ENCODE assay signal across 1 cellular context in the genomic region with DNA sequence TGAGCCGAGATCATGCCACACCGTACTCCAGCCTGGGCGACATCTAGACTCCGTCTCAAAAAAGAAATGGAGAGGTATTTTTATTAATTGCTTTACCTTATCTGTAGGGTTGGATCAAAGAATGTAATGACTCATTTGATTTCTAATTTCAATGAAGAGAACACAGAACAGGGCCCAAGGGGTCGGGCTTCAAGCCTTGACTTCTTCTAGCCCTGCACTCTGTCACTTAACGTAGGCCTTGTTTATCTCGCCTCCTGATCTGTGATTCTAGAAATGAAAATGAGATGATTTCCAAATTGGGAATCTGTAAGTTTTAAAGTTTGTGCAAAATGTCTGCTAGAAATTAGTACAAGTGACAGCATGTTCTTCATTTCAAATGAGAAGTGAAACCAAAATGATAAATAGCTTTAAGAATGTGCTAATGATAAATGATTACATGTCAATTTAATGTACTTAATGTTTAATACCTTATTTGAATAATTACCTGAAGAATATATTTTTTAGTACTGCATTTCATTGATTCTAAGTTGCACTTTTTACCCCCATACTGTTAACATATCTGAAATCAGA.
TF ChIP-seq lines count a peak whose summit lies in the region.

No MANE protein-coding gene starts in this region.

TF ChIP-seq in GM12878, 131 proteins besides CTCF, POLR2A, EP300 and RAD21 (continued from another document and continues in another):
- TF ChIP-seq ZNF207 (IDR thresholded peaks at IDR 0.05; ENCODE audit: borderline replicate concordance) = no peak
- TF ChIP-seq, protein P1, sequence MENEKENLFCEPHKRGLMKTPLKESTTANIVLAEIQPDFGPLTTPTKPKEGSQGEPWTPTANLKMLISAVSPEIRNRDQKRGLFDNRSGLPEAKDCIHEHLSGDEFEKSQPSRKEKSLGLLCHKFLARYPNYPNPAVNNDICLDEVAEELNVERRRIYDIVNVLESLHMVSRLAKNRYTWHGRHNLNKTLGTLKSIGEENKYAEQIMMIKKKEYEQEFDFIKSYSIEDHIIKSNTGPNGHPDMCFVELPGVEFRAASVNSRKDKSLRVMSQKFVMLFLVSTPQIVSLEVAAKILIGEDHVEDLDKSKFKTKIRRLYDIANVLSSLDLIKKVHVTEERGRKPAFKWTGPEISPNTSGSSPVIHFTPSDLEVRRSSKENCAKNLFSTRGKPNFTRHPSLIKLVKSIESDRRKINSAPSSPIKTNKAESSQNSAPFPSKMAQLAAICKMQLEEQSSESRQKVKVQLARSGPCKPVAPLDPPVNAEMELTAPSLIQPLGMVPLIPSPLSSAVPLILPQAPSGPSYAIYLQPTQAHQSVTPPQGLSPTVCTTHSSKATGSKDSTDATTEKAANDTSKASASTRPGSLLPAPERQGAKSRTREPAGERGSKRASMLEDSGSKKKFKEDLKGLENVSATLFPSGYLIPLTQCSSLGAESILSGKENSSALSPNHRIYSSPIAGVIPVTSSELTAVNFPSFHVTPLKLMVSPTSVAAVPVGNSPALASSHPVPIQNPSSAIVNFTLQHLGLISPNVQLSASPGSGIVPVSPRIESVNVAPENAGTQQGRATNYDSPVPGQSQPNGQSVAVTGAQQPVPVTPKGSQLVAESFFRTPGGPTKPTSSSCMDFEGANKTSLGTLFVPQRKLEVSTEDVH (IDR thresholded peaks at IDR 0.05; ENCODE audit: low read depth, partially characterized antibody) = no peak
- TF ChIP-seq ZNF24 (IDR thresholded peaks at IDR 0.05) = no peak
- TF ChIP-seq BHLHE40 (IDR thresholded peaks at IDR 0.05; ENCODE audit: borderline replicate concordance in 1 of 2, low read depth in 2 of 2, low read length in 1 of 2) = no peak
- TF ChIP-seq RUNX3 (IDR thresholded peaks at IDR 0.05; ENCODE audit: low read length) = no peak
- TF ChIP-seq, protein P2, sequence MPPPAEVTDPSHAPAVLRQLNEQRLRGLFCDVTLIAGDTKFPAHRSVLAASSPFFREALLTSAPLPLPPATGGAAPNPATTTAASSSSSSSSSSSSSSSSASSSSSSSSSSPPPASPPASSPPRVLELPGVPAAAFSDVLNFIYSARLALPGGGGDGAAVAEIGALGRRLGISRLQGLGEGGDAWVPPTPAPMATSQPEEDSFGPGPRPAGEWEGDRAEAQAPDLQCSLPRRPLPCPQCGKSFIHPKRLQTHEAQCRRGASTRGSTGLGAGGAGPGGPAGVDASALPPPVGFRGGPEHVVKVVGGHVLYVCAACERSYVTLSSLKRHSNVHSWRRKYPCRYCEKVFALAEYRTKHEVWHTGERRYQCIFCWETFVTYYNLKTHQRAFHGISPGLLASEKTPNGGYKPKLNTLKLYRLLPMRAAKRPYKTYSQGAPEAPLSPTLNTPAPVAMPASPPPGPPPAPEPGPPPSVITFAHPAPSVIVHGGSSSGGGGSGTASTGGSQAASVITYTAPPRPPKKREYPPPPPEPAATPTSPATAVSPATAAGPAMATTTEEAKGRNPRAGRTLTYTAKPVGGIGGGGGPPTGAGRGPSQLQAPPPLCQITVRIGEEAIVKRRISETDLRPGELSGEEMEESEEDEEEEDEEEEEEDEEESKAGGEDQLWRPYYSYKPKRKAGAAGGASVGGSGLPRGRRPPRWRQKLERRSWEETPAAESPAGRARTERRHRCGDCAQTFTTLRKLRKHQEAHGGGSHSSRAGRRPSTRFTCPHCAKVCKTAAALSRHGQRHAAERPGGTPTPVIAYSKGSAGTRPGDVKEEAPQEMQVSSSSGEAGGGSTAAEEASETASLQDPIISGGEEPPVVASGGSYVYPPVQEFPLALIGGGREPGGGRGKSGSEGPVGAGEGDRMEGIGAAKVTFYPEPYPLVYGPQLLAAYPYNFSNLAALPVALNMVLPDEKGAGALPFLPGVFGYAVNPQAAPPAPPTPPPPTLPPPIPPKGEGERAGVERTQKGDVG (CRISPR knock-in tag; IDR thresholded peaks at IDR 0.05) = no peak
- no peak for TF ChIP-seq ZNF622 (IDR thresholded peaks at IDR 0.05)
- TF ChIP-seq, protein P3, sequence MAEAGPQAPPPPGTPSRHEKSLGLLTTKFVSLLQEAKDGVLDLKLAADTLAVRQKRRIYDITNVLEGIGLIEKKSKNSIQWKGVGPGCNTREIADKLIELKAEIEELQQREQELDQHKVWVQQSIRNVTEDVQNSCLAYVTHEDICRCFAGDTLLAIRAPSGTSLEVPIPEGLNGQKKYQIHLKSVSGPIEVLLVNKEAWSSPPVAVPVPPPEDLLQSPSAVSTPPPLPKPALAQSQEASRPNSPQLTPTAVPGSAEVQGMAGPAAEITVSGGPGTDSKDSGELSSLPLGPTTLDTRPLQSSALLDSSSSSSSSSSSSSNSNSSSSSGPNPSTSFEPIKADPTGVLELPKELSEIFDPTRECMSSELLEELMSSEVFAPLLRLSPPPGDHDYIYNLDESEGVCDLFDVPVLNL (IDR thresholded peaks at IDR 0.05; ENCODE audit: low read depth, low read length) = no peak
- no peak for TF ChIP-seq ZSCAN29 (IDR thresholded peaks at IDR 0.05)
- TF ChIP-seq BACH1 (IDR thresholded peaks at IDR 0.05; ENCODE audit: borderline replicate concordance) = peak; percentile 15; the same call in 1 of the 2 replicates
- TF ChIP-seq, protein P4, sequence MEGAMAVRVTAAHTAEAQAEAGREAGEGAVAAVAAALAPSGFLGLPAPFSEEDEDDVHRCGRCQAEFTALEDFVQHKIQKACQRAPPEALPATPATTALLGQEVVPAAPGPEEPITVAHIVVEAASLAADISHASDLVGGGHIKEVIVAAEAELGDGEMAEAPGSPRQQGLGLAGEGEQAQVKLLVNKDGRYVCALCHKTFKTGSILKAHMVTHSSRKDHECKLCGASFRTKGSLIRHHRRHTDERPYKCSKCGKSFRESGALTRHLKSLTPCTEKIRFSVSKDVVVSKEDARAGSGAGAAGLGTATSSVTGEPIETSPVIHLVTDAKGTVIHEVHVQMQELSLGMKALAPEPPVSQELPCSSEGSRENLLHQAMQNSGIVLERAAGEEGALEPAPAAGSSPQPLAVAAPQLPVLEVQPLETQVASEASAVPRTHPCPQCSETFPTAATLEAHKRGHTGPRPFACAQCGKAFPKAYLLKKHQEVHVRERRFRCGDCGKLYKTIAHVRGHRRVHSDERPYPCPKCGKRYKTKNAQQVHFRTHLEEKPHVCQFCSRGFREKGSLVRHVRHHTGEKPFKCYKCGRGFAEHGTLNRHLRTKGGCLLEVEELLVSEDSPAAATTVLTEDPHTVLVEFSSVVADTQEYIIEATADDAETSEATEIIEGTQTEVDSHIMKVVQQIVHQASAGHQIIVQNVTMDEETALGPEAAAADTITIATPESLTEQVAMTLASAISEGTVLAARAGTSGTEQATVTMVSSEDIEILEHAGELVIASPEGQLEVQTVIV (IDR thresholded peaks at IDR 0.05; ENCODE audit: borderline replicate concordance, partially characterized antibody) = no peak
- TF ChIP-seq SREBF2 (IDR thresholded peaks at IDR 0.05; ENCODE audit: low read length) = no peak
- TF ChIP-seq HDGF (IDR thresholded peaks at IDR 0.05) = no peak
- no peak for TF ChIP-seq EED (IDR thresholded peaks at IDR 0.05; ENCODE audit: low read depth)
- TF ChIP-seq RAD51 (IDR thresholded peaks at IDR 0.05) = peak; percentile 26; the same call in 1 of the 2 replicates
- TF ChIP-seq NR2C2 (IDR thresholded peaks at IDR 0.05; ENCODE audit: borderline replicate concordance, control insufficient read depth, insufficient read length, low read depth) = no peak
- TF ChIP-seq ZNF384 (IDR thresholded peaks at IDR 0.05; ENCODE audit: borderline replicate concordance, low read depth, low read length) = no peak
- no peak for TF ChIP-seq MTA3 (IDR thresholded peaks at IDR 0.05; ENCODE audit: borderline replicate concordance, low read length)
- no peak for TF ChIP-seq CEBPB (IDR thresholded peaks at IDR 0.05; ENCODE audit: borderline replicate concordance in 1 of 2, low read depth in 2 of 2, low read length in 2 of 2)
- TF ChIP-seq MYB (IDR thresholded peaks at IDR 0.05; ENCODE audit: borderline replicate concordance, low read depth, low read length) = no peak
- TF ChIP-seq NFXL1 (IDR thresholded peaks at IDR 0.05; ENCODE audit: borderline replicate concordance) = no peak
- no peak for TF ChIP-seq HCFC1 (IDR thresholded peaks at IDR 0.05; ENCODE audit: low read length)
- TF ChIP-seq, protein P5, sequence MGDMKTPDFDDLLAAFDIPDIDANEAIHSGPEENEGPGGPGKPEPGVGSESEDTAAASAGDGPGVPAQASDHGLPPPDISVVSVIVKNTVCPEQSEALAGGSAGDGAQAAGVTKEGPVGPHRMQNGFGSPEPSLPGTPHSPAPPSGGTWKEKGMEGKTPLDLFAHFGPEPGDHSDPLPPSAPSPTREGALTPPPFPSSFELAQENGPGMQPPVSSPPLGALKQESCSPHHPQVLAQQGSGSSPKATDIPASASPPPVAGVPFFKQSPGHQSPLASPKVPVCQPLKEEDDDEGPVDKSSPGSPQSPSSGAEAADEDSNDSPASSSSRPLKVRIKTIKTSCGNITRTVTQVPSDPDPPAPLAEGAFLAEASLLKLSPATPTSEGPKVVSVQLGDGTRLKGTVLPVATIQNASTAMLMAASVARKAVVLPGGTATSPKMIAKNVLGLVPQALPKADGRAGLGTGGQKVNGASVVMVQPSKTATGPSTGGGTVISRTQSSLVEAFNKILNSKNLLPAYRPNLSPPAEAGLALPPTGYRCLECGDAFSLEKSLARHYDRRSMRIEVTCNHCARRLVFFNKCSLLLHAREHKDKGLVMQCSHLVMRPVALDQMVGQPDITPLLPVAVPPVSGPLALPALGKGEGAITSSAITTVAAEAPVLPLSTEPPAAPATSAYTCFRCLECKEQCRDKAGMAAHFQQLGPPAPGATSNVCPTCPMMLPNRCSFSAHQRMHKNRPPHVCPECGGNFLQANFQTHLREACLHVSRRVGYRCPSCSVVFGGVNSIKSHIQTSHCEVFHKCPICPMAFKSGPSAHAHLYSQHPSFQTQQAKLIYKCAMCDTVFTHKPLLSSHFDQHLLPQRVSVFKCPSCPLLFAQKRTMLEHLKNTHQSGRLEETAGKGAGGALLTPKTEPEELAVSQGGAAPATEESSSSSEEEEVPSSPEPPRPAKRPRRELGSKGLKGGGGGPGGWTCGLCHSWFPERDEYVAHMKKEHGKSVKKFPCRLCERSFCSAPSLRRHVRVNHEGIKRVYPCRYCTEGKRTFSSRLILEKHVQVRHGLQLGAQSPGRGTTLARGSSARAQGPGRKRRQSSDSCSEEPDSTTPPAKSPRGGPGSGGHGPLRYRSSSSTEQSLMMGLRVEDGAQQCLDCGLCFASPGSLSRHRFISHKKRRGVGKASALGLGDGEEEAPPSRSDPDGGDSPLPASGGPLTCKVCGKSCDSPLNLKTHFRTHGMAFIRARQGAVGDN (IDR thresholded peaks at IDR 0.05) = no peak
- TF ChIP-seq, protein P6, sequence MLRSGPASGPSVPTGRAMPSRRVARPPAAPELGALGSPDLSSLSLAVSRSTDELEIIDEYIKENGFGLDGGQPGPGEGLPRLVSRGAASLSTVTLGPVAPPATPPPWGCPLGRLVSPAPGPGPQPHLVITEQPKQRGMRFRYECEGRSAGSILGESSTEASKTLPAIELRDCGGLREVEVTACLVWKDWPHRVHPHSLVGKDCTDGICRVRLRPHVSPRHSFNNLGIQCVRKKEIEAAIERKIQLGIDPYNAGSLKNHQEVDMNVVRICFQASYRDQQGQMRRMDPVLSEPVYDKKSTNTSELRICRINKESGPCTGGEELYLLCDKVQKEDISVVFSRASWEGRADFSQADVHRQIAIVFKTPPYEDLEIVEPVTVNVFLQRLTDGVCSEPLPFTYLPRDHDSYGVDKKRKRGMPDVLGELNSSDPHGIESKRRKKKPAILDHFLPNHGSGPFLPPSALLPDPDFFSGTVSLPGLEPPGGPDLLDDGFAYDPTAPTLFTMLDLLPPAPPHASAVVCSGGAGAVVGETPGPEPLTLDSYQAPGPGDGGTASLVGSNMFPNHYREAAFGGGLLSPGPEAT (IDR thresholded peaks at IDR 0.05; ENCODE audit: low read depth) = peak; percentile 18; the same call in 1 of the 2 replicates
- no peak for TF ChIP-seq BRCA1 (IDR thresholded peaks at IDR 0.05; ENCODE audit: low read depth, low read length)
- TF ChIP-seq SRF (IDR thresholded peaks at IDR 0.05; ENCODE audit: low read depth in 2 of 2, low read length in 2 of 2) = no peak
- no peak for TF ChIP-seq MXI1 (IDR thresholded peaks at IDR 0.05; ENCODE audit: low read depth, low read length)
- TF ChIP-seq, protein P7, sequence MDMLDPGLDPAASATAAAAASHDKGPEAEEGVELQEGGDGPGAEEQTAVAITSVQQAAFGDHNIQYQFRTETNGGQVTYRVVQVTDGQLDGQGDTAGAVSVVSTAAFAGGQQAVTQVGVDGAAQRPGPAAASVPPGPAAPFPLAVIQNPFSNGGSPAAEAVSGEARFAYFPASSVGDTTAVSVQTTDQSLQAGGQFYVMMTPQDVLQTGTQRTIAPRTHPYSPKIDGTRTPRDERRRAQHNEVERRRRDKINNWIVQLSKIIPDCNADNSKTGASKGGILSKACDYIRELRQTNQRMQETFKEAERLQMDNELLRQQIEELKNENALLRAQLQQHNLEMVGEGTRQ (IDR thresholded peaks at IDR 0.05; ENCODE audit: borderline replicate concordance, low read depth, low read length) = no peak
- no peak for TF ChIP-seq SP1 (IDR thresholded peaks at IDR 0.05; ENCODE audit: low read depth, low read length)
- TF ChIP-seq CHD2 (IDR thresholded peaks at IDR 0.05; ENCODE audit: borderline replicate concordance, low read depth, low read length) = no peak
- TF ChIP-seq POU2F2 (IDR thresholded peaks at IDR 0.05; ENCODE audit: borderline replicate concordance, low read depth, low read length) = no peak
- TF ChIP-seq, protein P8, sequence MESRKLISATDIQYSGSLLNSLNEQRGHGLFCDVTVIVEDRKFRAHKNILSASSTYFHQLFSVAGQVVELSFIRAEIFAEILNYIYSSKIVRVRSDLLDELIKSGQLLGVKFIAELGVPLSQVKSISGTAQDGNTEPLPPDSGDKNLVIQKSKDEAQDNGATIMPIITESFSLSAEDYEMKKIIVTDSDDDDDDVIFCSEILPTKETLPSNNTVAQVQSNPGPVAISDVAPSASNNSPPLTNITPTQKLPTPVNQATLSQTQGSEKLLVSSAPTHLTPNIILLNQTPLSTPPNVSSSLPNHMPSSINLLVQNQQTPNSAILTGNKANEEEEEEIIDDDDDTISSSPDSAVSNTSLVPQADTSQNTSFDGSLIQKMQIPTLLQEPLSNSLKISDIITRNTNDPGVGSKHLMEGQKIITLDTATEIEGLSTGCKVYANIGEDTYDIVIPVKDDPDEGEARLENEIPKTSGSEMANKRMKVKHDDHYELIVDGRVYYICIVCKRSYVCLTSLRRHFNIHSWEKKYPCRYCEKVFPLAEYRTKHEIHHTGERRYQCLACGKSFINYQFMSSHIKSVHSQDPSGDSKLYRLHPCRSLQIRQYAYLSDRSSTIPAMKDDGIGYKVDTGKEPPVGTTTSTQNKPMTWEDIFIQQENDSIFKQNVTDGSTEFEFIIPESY (IDR thresholded peaks at IDR 0.05) = no peak
- no peak for TF ChIP-seq ETV6 (conservative IDR thresholded peaks at IDR 0.05 in 1 of 2, IDR thresholded peaks at IDR 0.05 in 1 of 2; ENCODE audit: borderline replicate concordance in 1 of 2, low read depth in 1 of 2)
- TF ChIP-seq TCF7 (IDR thresholded peaks at IDR 0.05; ENCODE audit: borderline replicate concordance) = no peak
- TF ChIP-seq NFIC (IDR thresholded peaks at IDR 0.05; ENCODE audit: low read depth, low read length) = 0 out of 2 replicates have a peak, but pooled peaks have one; percentile 20
- TF ChIP-seq ZNF274 (IDR thresholded peaks at IDR 0.05; ENCODE audit: insufficient read depth, insufficient read length) = no peak
- TF ChIP-seq YBX1 (IDR thresholded peaks at IDR 0.05) = no peak
- no peak for TF ChIP-seq ASH2L (IDR thresholded peaks at IDR 0.05; ENCODE audit: borderline replicate concordance, low read depth)
- TF ChIP-seq BMI1 (IDR thresholded peaks at IDR 0.05; ENCODE audit: borderline replicate concordance) = no peak
- peak; percentile 36 to 39; a peak in 2 of 4 replicates for TF ChIP-seq IKZF2 (IDR thresholded peaks at IDR 0.05)
- no peak for TF ChIP-seq CHD1 (IDR thresholded peaks at IDR 0.05; ENCODE audit: low read depth, low read length)
- TF ChIP-seq ZZZ3 (IDR thresholded peaks at IDR 0.05; ENCODE audit: control insufficient read depth, insufficient read length, low read depth) = no peak
- peak; percentile 87 for TF ChIP-seq ATF7 (IDR thresholded peaks at IDR 0.05; ENCODE audit: low read depth)
- TF ChIP-seq NBN (IDR thresholded peaks at IDR 0.05) = no peak
- no peak for TF ChIP-seq TCF12 (IDR thresholded peaks at IDR 0.05; ENCODE audit: low read depth, low read length)
